In genomic region chr11:35138606-35138948, GRCh38 we compare ENCODE assay signal across 8 cellular contexts. TPM values are rescaled to one million over a fixed set of nuclear protein-coding genes. Genes with fewer than 3 reads are reported as not detected.
A peak's percentile ranks its signal among the peaks of the same experiment; 100 is the strongest.
DNase-seq lines count a peak whose midpoint lies in the region; ATAC-seq and TF ChIP-seq lines count a peak whose summit lies in the region.

No MANE protein-coding gene starts in this region.

- POLR2A ChIA-PET in GM10248 (lab: Yijun Ruan, JAX): interaction anchor here (0.6 to 0.9 kb wide), 3 partner anchors 10 to 77 kb away, joined by 3 to 6 read pairs (median 3); no protein-coding TSS in a partner anchor

- no peak for ATAC-seq in GM18870 (IDR thresholded peaks at IDR 0.05; ENCODE audit: unreplicated experiment)

- H3K4me3 ChIP-seq in GM06990 (replicated peaks; ENCODE audit: low read depth, low read length) (peak overlapping the region; percentile 84), fibroblast of mammary gland (ENCODE audit: control insufficient read depth, low read depth, low read length) (peak overlapping the region; percentile 100), prostate gland (peak overlapping the region; percentile 62 to 65)

- WGBS in prostate gland: 21% methylated on average over 5 of the region's 16 CpGs

- H3K27ac ChIP-seq in prostate gland: peak overlapping the region; percentile 80 to 85

- H3K36me3 ChIP-seq in GM06990 (ENCODE audit: control insufficient read depth, insufficient read depth, low read length): no peaks in the 10 kb centered on the region; the same call in 1 of the 2 replicates
- H3K36me3 ChIP-seq in prostate gland: no peaks in the 10 kb centered on the region

- no peak for DNase-seq in GM06990 (ENCODE audit: extremely low read depth, insufficient read length)
- peak; percentile 46 for DNase-seq in SK-MEL-5 (ENCODE audit: low read depth, low spot score)
- peak; percentile 55 for DNase-seq in fibroblast of mammary gland (ENCODE audit: low read depth)
- DNase-seq in prostate gland (ENCODE audit: low spot score): no peak
- DNase-seq in GM10248 (ENCODE audit: extremely low spot score): no peak
- DNase-seq in HCEC 1CT: no peak
- DNase-seq in activated CD4-positive, alpha-beta T cell treated with anti-CD3 and anti-CD28 coated beads for 48 hours: no peak

- H3K27me3 ChIP-seq in GM06990 (replicated peaks; ENCODE audit: control insufficient read depth, insufficient read depth, low read length): no peaks in the 10 kb centered on the region
- no peaks in the 10 kb centered on the region for H3K27me3 ChIP-seq in prostate gland (replicated peaks; ENCODE audit: insufficient read depth)

- no peaks in the 10 kb centered on the region for H3K4me1 ChIP-seq in prostate gland (replicated peaks)

- no peak for TF ChIP-seq CTCF in GM06990 (IDR thresholded peaks at IDR 0.05; ENCODE audit: insufficient read depth, low read length, poor library complexity, severe bottlenecking)
- no peak for TF ChIP-seq CTCF in fibroblast of mammary gland (conservative IDR thresholded peaks at IDR 0.05; ENCODE audit: control insufficient read depth, insufficient read depth, low read depth, low read length)
- no peak for TF ChIP-seq CTCF in prostate gland (IDR thresholded peaks at IDR 0.05)
- no peak for TF ChIP-seq CTCF in GM10248 (IDR thresholded peaks at IDR 0.05; ENCODE audit: control extremely low read depth, extremely low read depth, low read depth, missing control alignments)

- intact Hi-C loops in prostate gland (cut with DNase I): loop anchor here (10.0 kb wide), 1 partner anchor 204 kb away; no protein-coding TSS in a partner anchor

- TF ChIP-seq POLR2A in prostate gland (IDR thresholded peaks at IDR 0.05): no peak

- no peaks in the 10 kb centered on the region for H3K9me3 ChIP-seq in prostate gland

- CTCF ChIA-PET in GM10248 (lab: Yijun Ruan, JAX): interaction anchor here (1.3 kb wide), 1 partner anchor 17 kb away, joined by 3 read pairs; no protein-coding TSS in a partner anchor

- in situ Hi-C loops in SK-MEL-5 (cut with HindIII; ENCODE audit: low pct_unique_long_range_greater_than_20kb, low sequenced_read_pairs): no loop called here

RNA-seq across cellular contexts. Expression of gene CD44, which starts 0.4 kb away (rescaled TPM):
- 143 and 147 TPM in 2 replicates for total RNA-seq in SK-MEL-5 (2014; rRNA removed; shearing (Covaris generic))
- 871 and 897 TPM in 2 replicates for polyA plus RNA-seq in SK-MEL-5 (2015; cell fraction: cytosol; rRNA removed)
- polyA plus RNA-seq in SK-MEL-5 (2015; cell fraction: nucleus; rRNA removed): 227 and 250 TPM in 2 replicates
- total RNA-seq in prostate gland: 100 to 1,000 TPM; 166 to 203 TPM

Comparison
In these comparisons a context has a peak if more than half of its experiments do, and no peak if none do; other contexts are left out.
1. DNase-seq: peak in SK-MEL-5 (single experiment) and fibroblast of mammary gland (single experiment); none in GM06990 (single experiment), prostate gland (single experiment), GM10248 (single experiment), HCEC 1CT (single experiment) and activated CD4-positive, alpha-beta T cell treated with anti-CD3 and anti-CD28 coated beads for 48 hours (single experiment).
2. Peak in every context shown above with its lines, with median percentiles within 50 percentile points of each other: H3K4me3 ChIP-seq.